In genomic region chr16:4521971-4522623, GRCh38 we compare ENCODE assay signal across 10 cellular contexts. TPM values are rescaled to one million over a fixed set of nuclear protein-coding genes. Genes with fewer than 3 reads are reported as not detected.
A peak's percentile ranks its signal among the peaks of the same experiment; 100 is the strongest.
DNase-seq lines count a peak whose midpoint lies in the region; ATAC-seq and TF ChIP-seq lines count a peak whose summit lies in the region.
"Had no signal": no experiment of that assay in that cellular context is flagged by ENCODE, and none has a peak within 500 bp of the region (broad histone marks: within the 10 kb centered on the region; RNA-seq: fewer than 3 reads in every experiment).

No MANE protein-coding gene starts in this region.

- DNase-seq in activated T-cell treated with anti-CD3 and anti-CD28 coated beads, Interleukin-2, amount 50 U/mL, for 24 hours: no peak
- no peak for DNase-seq in activated T-cell treated with anti-CD3 and anti-CD28 coated beads, Interleukin-2, amount 50 U/mL, for 1 hour
- DNase-seq in amniotic epithelial cell (ENCODE audit: low read depth) (peak; percentile 46), iPS-NIHi11 (ENCODE audit: low spot score) (peak; percentile 42), vagina (ENCODE audit: extremely low spot score in 2 of 2) (no peak), CD1c-positive myeloid dendritic cell (ENCODE audit: extremely low spot score) (no peak)
- DNase-seq in CD4-positive, alpha-beta T cell: no peak

- peaks cover 49% of the 10 kb centered on the region for H3K4me1 ChIP-seq in vagina

- CTCF ChIA-PET in CD4-positive, alpha-beta T cell (lab: Charles Lee): no interaction called here

- H3K27ac Mint-ChIP-seq in activated T-cell treated with anti-CD3 and anti-CD28 coated beads, Interleukin-2, amount 50 U/mL, for 24 hours: peak overlapping the region; percentile 47
- no peak overlapping the region for H3K27ac Mint-ChIP-seq in CD4-positive, alpha-beta T cell

- no peaks in the 10 kb centered on the region for H3K9me3 Mint-ChIP-seq in activated T-cell treated with anti-CD3 and anti-CD28 coated beads, Interleukin-2, amount 50 U/mL, for 24 hours
- H3K9me3 Mint-ChIP-seq in CD4-positive, alpha-beta T cell: no peaks in the 10 kb centered on the region

- no peaks in the 10 kb centered on the region for H3K27me3 ChIP-seq in vagina
- no peaks in the 10 kb centered on the region for H3K27me3 ChIP-seq in CD4-positive, alpha-beta T cell (ENCODE audit: control insufficient read depth, insufficient read depth, low read length)

- H3K4me1 Mint-ChIP-seq in activated T-cell treated with anti-CD3 and anti-CD28 coated beads, Interleukin-2, amount 50 U/mL, for 24 hours (ENCODE audit: low read depth): peaks cover 22% of the 10 kb centered on the region
- peaks cover 16% of the 10 kb centered on the region for H3K4me1 Mint-ChIP-seq in CD4-positive, alpha-beta T cell (ENCODE audit: low read depth)

- intact Hi-C loops in vagina (cut with DNase I): no loop called here
- intact Hi-C loops in CD4-positive, alpha-beta T cell (cut with DNase I, micrococcal nuclease): no loop called here

- H3K9me3 ChIP-seq in vagina: no peaks in the 10 kb centered on the region
- no peaks in the 10 kb centered on the region for H3K9me3 ChIP-seq in CD4-positive, alpha-beta T cell (ENCODE audit: control insufficient read depth, low read length)

- no peak for TF ChIP-seq POLR2A in vagina (IDR thresholded peaks at IDR 0.05)

- ATAC-seq in HG03442 (IDR thresholded peaks at IDR 0.05; ENCODE audit: unreplicated experiment): no peak
- no peak for ATAC-seq in CD4-positive, alpha-beta T cell (ENCODE audit: poor library complexity)

- H3K4me3 ChIP-seq in vagina: no peak overlapping the region
- H3K4me3 ChIP-seq: GM23248 had no signal

- no peaks in the 10 kb centered on the region for H3K27me3 Mint-ChIP-seq in activated T-cell treated with anti-CD3 and anti-CD28 coated beads, Interleukin-2, amount 50 U/mL, for 24 hours
- H3K27me3 Mint-ChIP-seq in CD4-positive, alpha-beta T cell: no peaks in the 10 kb centered on the region

- no peak for TF ChIP-seq CTCF in vagina (IDR thresholded peaks at IDR 0.05)
- no peak for TF ChIP-seq CTCF in CD4-positive, alpha-beta T cell (IDR thresholded peaks at IDR 0.05)

- peaks cover 20% of the 10 kb centered on the region for H3K36me3 Mint-ChIP-seq in activated T-cell treated with anti-CD3 and anti-CD28 coated beads, Interleukin-2, amount 50 U/mL, for 24 hours (ENCODE audit: low read depth)
- peaks cover 5% of the 10 kb centered on the region for H3K36me3 Mint-ChIP-seq in CD4-positive, alpha-beta T cell (ENCODE audit: low read depth)

- H3K36me3 ChIP-seq in vagina: no peaks in the 10 kb centered on the region

- H3K27ac ChIP-seq in vagina: peak overlapping the region; percentile 47
- no peak overlapping the region for H3K27ac ChIP-seq in CD4-positive, alpha-beta T cell (ENCODE audit: low read depth, low read length)
- H3K27ac ChIP-seq: GM23248 had no signal

- POLR2A ChIA-PET in CD4-positive, alpha-beta T cell (lab: Charles Lee): no interaction called here

- no peak overlapping the region for H3K4me3 Mint-ChIP-seq in activated T-cell treated with anti-CD3 and anti-CD28 coated beads, Interleukin-2, amount 50 U/mL, for 24 hours
- no peak overlapping the region for H3K4me3 Mint-ChIP-seq in CD4-positive, alpha-beta T cell

RNA-seq across cellular contexts. Expression of gene CDIP1, which starts 16.5 kb away (rescaled TPM):
- total RNA-seq in vagina: 13.3 TPM
- total RNA-seq in CD4-positive, alpha-beta T cell: 10 to 100 TPM; 19.5 to 22.4 TPM

RNA-seq across cellular contexts. Expression of gene C16orf96, which starts 34.0 kb away (rescaled TPM):
- not detected for total RNA-seq in vagina
- under 1 TPM; 0.27 to 0.42 TPM for total RNA-seq in CD4-positive, alpha-beta T cell
- total RNA-seq: GM23248, ureter had no signal

RNA-seq across cellular contexts. Expression of gene HMOX2, which starts 45.9 kb away (rescaled TPM):
- 52.8 TPM for total RNA-seq in vagina
- 10 to 100 TPM; 63.4 to 66.4 TPM for total RNA-seq in CD4-positive, alpha-beta T cell

RNA-seq across cellular contexts. Expression of gene NMRAL1, which starts 47.7 kb away (rescaled TPM):
- 35.6 TPM for total RNA-seq in vagina
- 10 to 100 TPM; 28.6 to 29.5 TPM for total RNA-seq in CD4-positive, alpha-beta T cell

Comparison
In these comparisons a context has a peak if more than half of its experiments do, and no peak if none do; other contexts are left out.
1. DNase-seq: peak in amniotic epithelial cell (single experiment) and iPS-NIHi11 (single experiment); none in activated T-cell treated with anti-CD3 and anti-CD28 coated beads, Interleukin-2, amount 50 U/mL, for 24 hours (single experiment), activated T-cell treated with anti-CD3 and anti-CD28 coated beads, Interleukin-2, amount 50 U/mL, for 1 hour (single experiment), vagina (0 of 2), CD1c-positive myeloid dendritic cell (single experiment) and CD4-positive, alpha-beta T cell (0 of 10).